8 cellular contexts compared by ENCODE assay signal in genomic region chr9:32431940-32432555, GRCh38. TPM values are rescaled to one million over a fixed set of nuclear protein-coding genes. Genes with fewer than 3 reads are reported as not detected.
A peak's percentile ranks its signal among the peaks of the same experiment; 100 is the strongest.
DNase-seq lines count a peak whose midpoint lies in the region; ATAC-seq and TF ChIP-seq lines count a peak whose summit lies in the region.

No MANE protein-coding gene starts in this region.

- H3K27ac Mint-ChIP-seq in activated naive CD4-positive, alpha-beta T cell treated with anti-CD3 and anti-CD28 coated beads, Interleukin-2, amount 10 ng/mL, durations not matched to agents 7 days and 5 days, result no peak overlapping the region

- DNase-seq in cardiac muscle cell (ENCODE audit: low read depth in 1 of 2, low spot score in 1 of 2) (peak; percentile 65 to 66), right atrium auricular region (ENCODE audit: low spot score) (no peak), NCI-H1092 treated with DMSO at 0.1 percent for 48 hours (lab: John Stamatoyannopoulos, UW) (peak; percentile 5), iPS DF 6.9 (ENCODE audit: low read depth, low spot score) (peak; percentile 13), NCI-H187 (lab: John Stamatoyannopoulos, UW) (no peak)
- DNase-seq in activated naive CD4-positive, alpha-beta T cell treated with anti-CD3 and anti-CD28 coated beads, Interleukin-2, amount 10 ng/mL, durations not matched to agents 7 days and 5 days, result peak; percentile 44
- DNase-seq in stimulated activated CD4-positive, alpha-beta T cell treated with anti-CD3 and anti-CD28 coated beads, Interleukin-4, amount 100 ng/mL, for 4 hours, result peak; percentile 9 to 25

- TF ChIP-seq CTCF in cardiac muscle cell (IDR thresholded peaks at IDR 0.05; ENCODE audit: low read depth, low read length) (peak; percentile 60), right atrium auricular region (IDR thresholded peaks at IDR 0.05) (peak in 1 of 2 donors; percentile 67)

- H3K36me3 Mint-ChIP-seq in activated naive CD4-positive, alpha-beta T cell treated with anti-CD3 and anti-CD28 coated beads, Interleukin-2, amount 10 ng/mL, durations not matched to agents 7 days and 5 days, result peaks cover 18% of the 10 kb centered on the region

- H3K36me3 ChIP-seq in cardiac muscle cell (peaks cover 37% of the 10 kb centered on the region), right atrium auricular region (peaks cover 57% of the 10 kb centered on the region), iPS DF 6.9 (ENCODE audit: control insufficient read depth, insufficient read depth, low read length) (peaks cover 5% of the 10 kb centered on the region; the same call in 1 of the 2 replicates)

- peaks cover 4% of the 10 kb centered on the region for H3K4me1 Mint-ChIP-seq in activated naive CD4-positive, alpha-beta T cell treated with anti-CD3 and anti-CD28 coated beads, Interleukin-2, amount 10 ng/mL, durations not matched to agents 7 days and 5 days

- no peak for ATAC-seq in HG03175 (IDR thresholded peaks at IDR 0.05; ENCODE audit: unreplicated experiment)

- no peak overlapping the region for H3K27ac ChIP-seq in cardiac muscle cell
- no peak overlapping the region for H3K27ac ChIP-seq in right atrium auricular region
- no peak overlapping the region for H3K27ac ChIP-seq in iPS DF 6.9 (ENCODE audit: low read length)

- CTCF ChIA-PET in activated naive CD4-positive, alpha-beta T cell treated with anti-CD3 and anti-CD28 coated beads, Interleukin-2, amount 10 ng/mL, durations not matched to agents 7 days and 5 days (lab: Charles Lee), result interaction anchor here (0.6 to 2.6 kb wide), 7 partner anchors 27 to 148 kb away, joined by 3 to 41 read pairs (median 3); partner anchors contain the start of gene ACO1

- H3K27me3 ChIP-seq in cardiac muscle cell, result no peaks in the 10 kb centered on the region
- H3K27me3 ChIP-seq in right atrium auricular region, result no peaks in the 10 kb centered on the region
- H3K27me3 ChIP-seq in iPS DF 6.9 (ENCODE audit: control insufficient read depth, insufficient read depth, low read length), result no peaks in the 10 kb centered on the region

- H3K27me3 Mint-ChIP-seq in activated naive CD4-positive, alpha-beta T cell treated with anti-CD3 and anti-CD28 coated beads, Interleukin-2, amount 10 ng/mL, durations not matched to agents 7 days and 5 days, result no peaks in the 10 kb centered on the region

- no CpG with 5 or more reads among the region's 10 CpGs for WGBS in iPS DF 6.9 (ENCODE audit: insufficient coverage, insufficient read length)

- H3K4me3 ChIP-seq in cardiac muscle cell (no peak overlapping the region), right atrium auricular region (no peak overlapping the region), iPS DF 6.9 (ENCODE audit: low read length) (no peak overlapping the region)

- H3K9me3 ChIP-seq in cardiac muscle cell (ENCODE audit: low read depth) (no peaks in the 10 kb centered on the region), right atrium auricular region (no peaks in the 10 kb centered on the region), iPS DF 6.9 (ENCODE audit: control insufficient read depth, insufficient read depth, low read length) (no peaks in the 10 kb centered on the region)

- no peaks in the 10 kb centered on the region for H3K9me3 Mint-ChIP-seq in activated naive CD4-positive, alpha-beta T cell treated with anti-CD3 and anti-CD28 coated beads, Interleukin-2, amount 10 ng/mL, durations not matched to agents 7 days and 5 days

- H3K4me1 ChIP-seq in cardiac muscle cell (ENCODE audit: low read depth) (no peaks in the 10 kb centered on the region), right atrium auricular region (no peaks in the 10 kb centered on the region), iPS DF 6.9 (ENCODE audit: control insufficient read depth, insufficient read depth, low read length) (no peaks in the 10 kb centered on the region)

- no peak overlapping the region for H3K4me3 Mint-ChIP-seq in activated naive CD4-positive, alpha-beta T cell treated with anti-CD3 and anti-CD28 coated beads, Interleukin-2, amount 10 ng/mL, durations not matched to agents 7 days and 5 days

RNA-seq across cellular contexts. Expression of gene ACO1, which starts 47.6 kb away (rescaled TPM):
- total RNA-seq in cardiac muscle cell, result 42.1 and 42.9 TPM in 2 replicates
- 51.5 and 56.8 TPM in 2 replicates for polyA plus RNA-seq in cardiac muscle cell
- total RNA-seq in right atrium auricular region, result 10 to 100 TPM; 37.2 to 43.8 TPM

Comparison
In these comparisons a context has a peak if more than half of its experiments do, and no peak if none do; other contexts are left out.
1. DNase-seq: peak in cardiac muscle cell (2 of 2), NCI-H1092 treated with DMSO at 0.1 percent for 48 hours (single experiment), activated naive CD4-positive, alpha-beta T cell treated with anti-CD3 and anti-CD28 coated beads, Interleukin-2, amount 10 ng/mL, durations not matched to agents 7 days and 5 days (single experiment), iPS DF 6.9 (single experiment) and stimulated activated CD4-positive, alpha-beta T cell treated with anti-CD3 and anti-CD28 coated beads, Interleukin-4, amount 100 ng/mL, for 4 hours (2 of 2); none in right atrium auricular region (single experiment) and NCI-H187 (0 of 2).